24 cellular contexts compared by ENCODE assay signal in genomic region chr10:110709964-110710587, GRCh38.
"Had no signal": no experiment of that assay in that cellular context is flagged by ENCODE, and none has a peak within 500 bp of the region (broad histone marks: within the 10 kb centered on the region; RNA-seq: fewer than 3 reads in every experiment).

No MANE protein-coding gene starts in this region.

- DNase-seq: activated CD4-positive, alpha-beta memory T cell treated with anti-CD3 and anti-CD28 coated beads, Interleukin-2, amount 10 ng/mL, durations not matched to agents 7 days and 5 days; activated CD4-positive, alpha-beta T cell treated with anti-CD3 and anti-CD28 coated beads for 36 hours; activated CD4-positive, alpha-beta T cell treated with anti-CD3 and anti-CD28 coated beads, Interleukin-2, amount 50 U/mL, for 1 hour; activated gamma-delta T cell; activated naive CD4-positive, alpha-beta T cell treated with anti-CD3 and anti-CD28 coated beads, Interleukin-2, amount 10 ng/mL, durations not matched to agents 7 days and 5 days; activated naive CD8-positive, alpha-beta T cell treated with anti-CD3 and anti-CD28 coated beads for 36 hours; activated T-cell treated with anti-CD3 and anti-CD28 coated beads for 4 hours; activated T-cell treated with anti-CD3 and anti-CD28 coated beads, Interleukin-2, amount 50 U/mL, for 48 hours; IMR-90; Kasumi-1; KBM-7; NCI-H1105 treated with DMSO at 0.1 percent for 48 hours; NCI-H1436 treated with DMSO at 0.1 percent for 48 hours; NCI-H187; NCI-H2081; NCI-H446; NCI-H524; Peyer's patch; SHP77 treated with DMSO at 0.1 percent for 48 hours; T-helper 17 cell; T1000 had no signal

- ATAC-seq: activated CD4-positive, alpha-beta T cell treated with anti-CD3 and anti-CD28 coated beads for 36 hours; activated T-helper 17 cell treated with anti-CD3 and anti-CD28 coated beads, Interleukin-2, amount 50 U/mL, for 72 hours; T-helper 17 cell had no signal

- H3K9me3 ChIP-seq: Peyer's patch had no signal

- H3K36me3 ChIP-seq: Peyer's patch had no signal

- H3K4me1 ChIP-seq: Peyer's patch had no signal

- H3K27me3 ChIP-seq: Peyer's patch had no signal

- H3K27ac ChIP-seq: Peyer's patch, RWPE1, VCaP had no signal

- H3K4me3 ChIP-seq: Peyer's patch had no signal
